16 cellular contexts compared by ENCODE assay signal in genomic region chr11:14700593-14700992, GRCh38. TPM values are rescaled to one million over a fixed set of nuclear protein-coding genes. Genes with fewer than 3 reads are reported as not detected.
DNase-seq lines count a peak whose midpoint lies in the region; ATAC-seq and TF ChIP-seq lines count a peak whose summit lies in the region.
"Had no signal": no experiment of that assay in that cellular context is flagged by ENCODE, and none has a peak within 500 bp of the region (broad histone marks: within the 10 kb centered on the region; RNA-seq: fewer than 3 reads in every experiment).

No MANE protein-coding gene starts in this region.

- intact Hi-C loops in activated T-helper 2 cell treated with anti-CD3 and anti-CD28 coated beads, Interferon-gamma antibody, Interleukin-2, Interleukin-4, amounts not matched to agents 10 μg/mL and 5 μg/mL and 100 μg/mL, durations not matched to agents 14 hours and 24 hours and 36 hours (cut with micrococcal nuclease): no loop called here
- intact Hi-C loops in naive thymus-derived CD4-positive, alpha-beta T cell (cut with micrococcal nuclease): loop anchor here in 1 of 2 donors (2.0 kb wide), 1 partner anchor 14 kb away; no protein-coding TSS in a partner anchor
- intact Hi-C loops in adrenal gland (cut with DNase I): no loop called here

- no peak for TF ChIP-seq CTCF in adrenal gland (IDR thresholded peaks at IDR 0.05)

- peaks cover 3 to 12% (median 5%) of the 10 kb centered on the region in 3 experiments for H3K9me3 ChIP-seq in naive thymus-derived CD4-positive, alpha-beta T cell (ENCODE audit: control insufficient read depth in 2 of 3, low read length in 3 of 3)
- no peaks in the 10 kb centered on the region for H3K9me3 ChIP-seq in adrenal gland (replicated peaks in 1 of 3)

- H3K4me3 Mint-ChIP-seq in activated T-cell treated with anti-CD3 and anti-CD28 coated beads, Interleukin-2, amount 50 U/mL, for 4 hours: peak overlapping the region; percentile 14
- peak overlapping the region; percentile 7 for H3K4me3 Mint-ChIP-seq in activated T-helper 2 cell treated with anti-CD3 and anti-CD28 coated beads, Interferon-gamma antibody, Interleukin-2, Interleukin-4, amounts not matched to agents 10 μg/mL and 5 μg/mL and 100 μg/mL, durations not matched to agents 14 hours and 24 hours and 36 hours (ENCODE audit: low read depth)
- H3K4me3 Mint-ChIP-seq in naive thymus-derived CD4-positive, alpha-beta T cell: peak overlapping the region; percentile 17 to 74 (median 62)
- H3K4me3 Mint-ChIP-seq: endodermal cell, WTC11 had no signal

- peaks cover 9 to 30% of the 10 kb centered on the region in 2 donors for H3K4me1 ChIP-seq in naive thymus-derived CD4-positive, alpha-beta T cell (ENCODE audit: control insufficient read depth in 2 of 2, insufficient read depth in 2 of 2, low read length in 2 of 2)
- H3K4me1 ChIP-seq in adrenal gland (replicated peaks in 1 of 2): no peaks in the 10 kb centered on the region

- H3K9me3 Mint-ChIP-seq in activated T-cell treated with anti-CD3 and anti-CD28 coated beads, Interleukin-2, amount 50 U/mL, for 4 hours: peaks cover 20% of the 10 kb centered on the region
- peaks cover 64% of the 10 kb centered on the region for H3K9me3 Mint-ChIP-seq in activated T-helper 2 cell treated with anti-CD3 and anti-CD28 coated beads, Interferon-gamma antibody, Interleukin-2, Interleukin-4, amounts not matched to agents 10 μg/mL and 5 μg/mL and 100 μg/mL, durations not matched to agents 14 hours and 24 hours and 36 hours
- peaks cover 3 to 53% (median 19%) of the 10 kb centered on the region in 11 donors for H3K9me3 Mint-ChIP-seq in naive thymus-derived CD4-positive, alpha-beta T cell

- H3K4me3 ChIP-seq in naive thymus-derived CD4-positive, alpha-beta T cell (ENCODE audit: low read length): no peak overlapping the region
- H3K4me3 ChIP-seq in adrenal gland: no peak overlapping the region
- H3K4me3 ChIP-seq: left lung had no signal

- H3K36me3 Mint-ChIP-seq in activated T-cell treated with anti-CD3 and anti-CD28 coated beads, Interleukin-2, amount 50 U/mL, for 4 hours (ENCODE audit: insufficient read depth): peaks cover 30% of the 10 kb centered on the region
- peaks cover 80% of the 10 kb centered on the region for H3K36me3 Mint-ChIP-seq in activated T-helper 2 cell treated with anti-CD3 and anti-CD28 coated beads, Interferon-gamma antibody, Interleukin-2, Interleukin-4, amounts not matched to agents 10 μg/mL and 5 μg/mL and 100 μg/mL, durations not matched to agents 14 hours and 24 hours and 36 hours (ENCODE audit: low read depth)
- peaks cover 7 to 70% (median 49%) of the 10 kb centered on the region in 5 donors for H3K36me3 Mint-ChIP-seq in naive thymus-derived CD4-positive, alpha-beta T cell

- no peaks in the 10 kb centered on the region for H3K27me3 Mint-ChIP-seq in activated T-cell treated with anti-CD3 and anti-CD28 coated beads, Interleukin-2, amount 50 U/mL, for 4 hours (ENCODE audit: low read depth)
- H3K27me3 Mint-ChIP-seq in activated T-helper 2 cell treated with anti-CD3 and anti-CD28 coated beads, Interferon-gamma antibody, Interleukin-2, Interleukin-4, amounts not matched to agents 10 μg/mL and 5 μg/mL and 100 μg/mL, durations not matched to agents 14 hours and 24 hours and 36 hours (ENCODE audit: low read depth): no peaks in the 10 kb centered on the region
- no peaks in the 10 kb centered on the region for H3K27me3 Mint-ChIP-seq in naive thymus-derived CD4-positive, alpha-beta T cell

- CTCF ChIA-PET in naive thymus-derived CD4-positive, alpha-beta T cell (lab: Charles Lee): no interaction called here

- in situ Hi-C loops in G401 (cut with HindIII; ENCODE audit: low sequenced_read_pairs): no loop called here

- no peak overlapping the region for H3K27ac ChIP-seq in naive thymus-derived CD4-positive, alpha-beta T cell (ENCODE audit: low read depth, low read length)
- H3K27ac ChIP-seq in adrenal gland: no peak overlapping the region
- H3K27ac ChIP-seq: left lung had no signal

- no peak for ATAC-seq in activated T-cell treated with anti-CD3 and anti-CD28 coated beads, Interleukin-2, amount 50 U/mL, for 4 hours
- ATAC-seq in naive thymus-derived CD4-positive, alpha-beta T cell: no peak
- ATAC-seq in HG02852 (IDR thresholded peaks at IDR 0.05; ENCODE audit: unreplicated experiment): no peak
- ATAC-seq: left lung, Right ventricle myocardium inferior, WTC11 had no signal

- H3K27me3 ChIP-seq in naive thymus-derived CD4-positive, alpha-beta T cell (ENCODE audit: control insufficient read depth in 2 of 2, insufficient read depth in 2 of 2, low read length in 2 of 2): no peaks in the 10 kb centered on the region
- no peaks in the 10 kb centered on the region for H3K27me3 ChIP-seq in adrenal gland
- H3K27me3 ChIP-seq: left lung had no signal

- WGBS in adrenal gland, 4 donors: 62 to 78% (median 69%) methylated on average over 1 of the region's 1 CpG

- H3K36me3 ChIP-seq in naive thymus-derived CD4-positive, alpha-beta T cell (ENCODE audit: control insufficient read depth in 2 of 3, insufficient read depth in 3 of 3, low read length in 3 of 3): peaks cover 0 to 6% (median 0%) of the 10 kb centered on the region in 3 experiments
- H3K36me3 ChIP-seq in adrenal gland (replicated peaks in 1 of 2): no peaks in the 10 kb centered on the region
- H3K36me3 ChIP-seq: left lung had no signal

- H3K4me1 Mint-ChIP-seq in activated T-cell treated with anti-CD3 and anti-CD28 coated beads, Interleukin-2, amount 50 U/mL, for 4 hours (ENCODE audit: low read depth): peaks cover 47% of the 10 kb centered on the region
- H3K4me1 Mint-ChIP-seq in activated T-helper 2 cell treated with anti-CD3 and anti-CD28 coated beads, Interferon-gamma antibody, Interleukin-2, Interleukin-4, amounts not matched to agents 10 μg/mL and 5 μg/mL and 100 μg/mL, durations not matched to agents 14 hours and 24 hours and 36 hours (ENCODE audit: low read depth): peaks cover 30% of the 10 kb centered on the region
- H3K4me1 Mint-ChIP-seq in naive thymus-derived CD4-positive, alpha-beta T cell: peaks cover 20 to 76% (median 70%) of the 10 kb centered on the region in 7 donors
- H3K4me1 Mint-ChIP-seq: endodermal cell had no signal

- TF ChIP-seq POLR2A in adrenal gland (IDR thresholded peaks at IDR 0.05): no peak

- POLR2A ChIA-PET in naive thymus-derived CD4-positive, alpha-beta T cell (lab: Charles Lee): no interaction called here

- peak overlapping the region; percentile 6 for H3K27ac Mint-ChIP-seq in activated T-helper 2 cell treated with anti-CD3 and anti-CD28 coated beads, Interferon-gamma antibody, Interleukin-2, Interleukin-4, amounts not matched to agents 10 μg/mL and 5 μg/mL and 100 μg/mL, durations not matched to agents 14 hours and 24 hours and 36 hours
- peak overlapping the region in 2 of 9 donors; percentile 9 to 29 for H3K27ac Mint-ChIP-seq in naive thymus-derived CD4-positive, alpha-beta T cell
- H3K27ac Mint-ChIP-seq: endodermal cell, WTC11 had no signal

- no peak for DNase-seq in activated T-cell treated with anti-CD3 and anti-CD28 coated beads, Interleukin-2, amount 50 U/mL, for 4 hours
- no peak for DNase-seq in activated T-cell treated with anti-CD3 and anti-CD28 coated beads, Interleukin-2, amount 50 U/mL, for 1 hour
- DNase-seq in G401 (ENCODE audit: low spot score): peak; percentile 19
- no peak for DNase-seq in activated T-helper 2 cell treated with anti-CD3 and anti-CD28 coated beads, Interferon-gamma antibody, Interleukin-2, Interleukin-4, amounts not matched to agents 10 μg/mL and 5 μg/mL and 100 μg/mL, durations not matched to agents 14 hours and 24 hours and 36 hours (ENCODE audit: low spot score)
- DNase-seq in naive thymus-derived CD4-positive, alpha-beta T cell: no peak
- no peak for DNase-seq in adrenal gland
- DNase-seq in D341Med (ENCODE audit: low spot score): no peak
- DNase-seq: activated gamma-delta T cell treated with Interleukin-2 at 50 U/mL for 16 hours, endodermal cell, left lung, NCI-H1930, NCI-H446 treated with DMSO at 0.1 percent for 48 hours, nucleus accumbens had no signal

RNA-seq across cellular contexts. Expression of gene PDE3B, which starts 57.0 kb away (rescaled TPM):
- 10 to 100 TPM; 13.0 to 17.8 (median 17.0) TPM for total RNA-seq in activated T-cell treated with anti-CD3 and anti-CD28 coated beads, Interleukin-2, amount 50 U/mL, for 4 hours
- total RNA-seq in G401 (2014; rRNA removed; shearing (Covaris generic)): 6.5 and 9.8 TPM in 2 replicates
- total RNA-seq in activated T-helper 2 cell treated with anti-CD3 and anti-CD28 coated beads, Interferon-gamma antibody, Interleukin-2, Interleukin-4, amounts not matched to agents 10 μg/mL and 5 μg/mL and 100 μg/mL, durations not matched to agents 14 hours and 24 hours and 36 hours: 58.8 and 62.1 TPM in 2 replicates
- total RNA-seq in naive thymus-derived CD4-positive, alpha-beta T cell: 100 to 1,000 TPM in 4 of 5 experiments, 10 to 100 TPM in 1; 79.6 to 268 (median 151) TPM
- polyA plus RNA-seq in naive thymus-derived CD4-positive, alpha-beta T cell: 10 to 100 TPM; 49.7 to 81.2 TPM
- 1 to 10 TPM in 7 of 8 donors, under 1 TPM in 1; 0.42 to 4.2 (median 2.2) TPM for total RNA-seq in adrenal gland
- polyA plus RNA-seq in adrenal gland: 1 to 10 TPM; 1.0 to 2.1 (median 1.0) TPM

Comparison
In these comparisons a context has a peak if more than half of its experiments do, and no peak if none do; other contexts are left out.
1. H3K4me3 Mint-ChIP-seq: peak in every context shown above with its lines; median percentile 62 in naive thymus-derived CD4-positive, alpha-beta T cell; 14 in activated T-cell treated with anti-CD3 and anti-CD28 coated beads, Interleukin-2, amount 50 U/mL, for 4 hours; 7 in activated T-helper 2 cell treated with anti-CD3 and anti-CD28 coated beads, Interferon-gamma antibody, Interleukin-2, Interleukin-4, amounts not matched to agents 10 μg/mL and 5 μg/mL and 100 μg/mL, durations not matched to agents 14 hours and 24 hours and 36 hours.